17 cellular contexts compared by ENCODE assay signal in genomic region chr12:125128380-125128779, GRCh38. TPM values are rescaled to one million over a fixed set of nuclear protein-coding genes. Genes with fewer than 3 reads are reported as not detected.
DNase-seq lines count a peak whose midpoint lies in the region; ATAC-seq and TF ChIP-seq lines count a peak whose summit lies in the region.
"Had no signal": no experiment of that assay in that cellular context is flagged by ENCODE, and none has a peak within 500 bp of the region (broad histone marks: within the 10 kb centered on the region; RNA-seq: fewer than 3 reads in every experiment).

No MANE protein-coding gene starts in this region.

- H2AFZ ChIP-seq in osteoblast (ENCODE audit: low read length) (no peak overlapping the region), mammary epithelial cell (ENCODE audit: low read depth, low read length) (no peak overlapping the region), H9 (ENCODE audit: low read length) (no peak overlapping the region)
- H2AFZ ChIP-seq: GM23248 had no signal

- H3K36me3 Mint-ChIP-seq in T-helper 17 cell (ENCODE audit: low read depth) (no peaks in the 10 kb centered on the region), H9 (ENCODE audit: insufficient read depth in 1 of 3, low read depth in 3 of 3) (peaks cover 14 to 46% (median 38%) of the 10 kb centered on the region in 3 experiments)

- H2BK15ac ChIP-seq in H9 (ENCODE audit: low read depth, low read length) = no peak overlapping the region

- H3K27ac ChIP-seq in left ventricle myocardium inferior (replicated peaks) (peak overlapping the region; percentile 76), caudate nucleus (ENCODE audit: low read depth, low read length) (peak overlapping the region; percentile 80), osteoblast (ENCODE audit: low read depth, low read length) (no peak overlapping the region), mammary epithelial cell (ENCODE audit: insufficient read depth, low read depth, low read length) (no peak overlapping the region), H9 (ENCODE audit: insufficient read length, low read depth, low read length) (no peak overlapping the region)
- H3K27ac ChIP-seq: A549, GM23248, HL-60 had no signal

- dilution Hi-C loops in mammary epithelial cell (cut with HindIII; ENCODE audit: low sequenced_read_pairs) = no loop called here

- ATAC-seq in Right ventricle myocardium superior (ENCODE audit: poor library complexity) (no peak), T-helper 17 cell (no peak)
- ATAC-seq: A549; CD8-positive, alpha-beta T cell had no signal

- H3K36me3 ChIP-seq in left ventricle myocardium inferior (peaks cover 14% of the 10 kb centered on the region), osteoblast (ENCODE audit: insufficient read depth, low read length) (peaks cover 14% of the 10 kb centered on the region), mammary epithelial cell (ENCODE audit: insufficient read depth, low read length) (peaks cover 2% of the 10 kb centered on the region)

- H3K18ac ChIP-seq in H9 (ENCODE audit: insufficient read length, low read depth, low read length) = no peak overlapping the region

- no peak for TF ChIP-seq CTCF in left ventricle myocardium inferior (IDR thresholded peaks at IDR 0.05; ENCODE audit: borderline replicate concordance)
- TF ChIP-seq CTCF in osteoblast (IDR thresholded peaks at IDR 0.05; ENCODE audit: extremely low read depth, low read depth, low read length) = no peak
- TF ChIP-seq CTCF in mammary epithelial cell (conservative IDR thresholded peaks at IDR 0.05 in 1 of 2, IDR thresholded peaks at IDR 0.05 in 1 of 2; ENCODE audit: extremely low read depth in 1 of 2, insufficient read depth in 1 of 2, low read depth in 1 of 2, low read length in 2 of 2) = no peak
- TF ChIP-seq CTCF in H9 (conservative IDR thresholded peaks at IDR 0.05) = no peak

- no peak overlapping the region for H2BK5ac ChIP-seq in H9 (ENCODE audit: insufficient read length, low read length)

- no peak overlapping the region for H4K91ac ChIP-seq in H9 (ENCODE audit: insufficient read length, low read depth, low read length)

- no peak overlapping the region for H2BK120ac ChIP-seq in H9 (ENCODE audit: low read depth, low read length, poor library complexity, severe bottlenecking)

- no peaks in the 10 kb centered on the region for H3K27me3 Mint-ChIP-seq in T-helper 17 cell
- H3K27me3 Mint-ChIP-seq in H9 (ENCODE audit: low read depth) = no peaks in the 10 kb centered on the region

- H3K4me2 ChIP-seq in osteoblast (ENCODE audit: insufficient read depth, low read length) = no peak overlapping the region
- H3K4me2 ChIP-seq in mammary epithelial cell (ENCODE audit: insufficient read depth, low read depth, low read length) = no peak overlapping the region
- no peak overlapping the region for H3K4me2 ChIP-seq in H9 (ENCODE audit: insufficient read depth, insufficient read length, low read length)
- H3K4me2 ChIP-seq: A549 had no signal

- no peak overlapping the region for H3T11ph ChIP-seq in H9 (ENCODE audit: low read length)

- H3K23me2 ChIP-seq in H9 (ENCODE audit: insufficient read length, low read depth, low read length, poor library complexity, severe bottlenecking) = no peaks in the 10 kb centered on the region

- H4K20me1 ChIP-seq in osteoblast (ENCODE audit: insufficient read depth, low read length) = no peaks in the 10 kb centered on the region
- no peaks in the 10 kb centered on the region for H4K20me1 ChIP-seq in mammary epithelial cell (ENCODE audit: insufficient read depth, low read length)
- no peaks in the 10 kb centered on the region for H4K20me1 ChIP-seq in H9 (ENCODE audit: control insufficient read depth, insufficient read depth, insufficient read length)

- no peak overlapping the region for H3K23ac ChIP-seq in H9 (ENCODE audit: insufficient read length, low read depth, low read length)

- in situ Hi-C loops in mammary epithelial cell (cut with MboI; ENCODE audit: low sequenced_read_pairs in 2 of 2) = no loop called here

- H4K8ac ChIP-seq in H9 (replicated peaks; ENCODE audit: insufficient read length, low read depth, low read length) = no peak overlapping the region

- no peak overlapping the region for H3K14ac ChIP-seq in H9 (ENCODE audit: insufficient read depth, low read length)

- H3K4me1 ChIP-seq in left ventricle myocardium inferior (peaks cover 21% of the 10 kb centered on the region), osteoblast (ENCODE audit: insufficient read depth, low read length) (no peaks in the 10 kb centered on the region), mammary epithelial cell (ENCODE audit: insufficient read depth, low read length) (peaks cover 5% of the 10 kb centered on the region), H9 (ENCODE audit: insufficient read depth, low read length) (no peaks in the 10 kb centered on the region)
- H3K4me1 ChIP-seq: Caco-2, HAP-1 had no signal

- intact Hi-C loops in left ventricle myocardium inferior (cut with micrococcal nuclease) (no loop called here), Right ventricle myocardium superior (cut with DNase I) (no loop called here), mammary epithelial cell (cut with micrococcal nuclease) (no loop called here)

- no peak overlapping the region for H2AK5ac ChIP-seq in H9 (ENCODE audit: insufficient read length, low read length)

- no peak overlapping the region for H4K5ac ChIP-seq in H9 (ENCODE audit: insufficient read length, low read depth, low read length)

- H3K4ac ChIP-seq in H9 (ENCODE audit: low read depth, low read length) = no peak overlapping the region

- DNase-seq in left ventricle myocardium inferior = no peak
- no peak for DNase-seq in Right ventricle myocardium superior
- no peak for DNase-seq in T-helper 17 cell
- DNase-seq in caudate nucleus (lab: John Stamatoyannopoulos, UW) = peak in 1 of 61 donors; percentile 22
- peak; percentile 56 for DNase-seq in osteoblast (ENCODE audit: insufficient read length, low spot score, missing footprints)
- DNase-seq in mammary epithelial cell = no peak
- no peak for DNase-seq in H9
- no peak for DNase-seq in GM19240 (ENCODE audit: insufficient read length, low spot score)
- DNase-seq: Caco-2; CD8-positive, alpha-beta T cell; DMS53; GF-D8; GM23248 had no signal

- H3K9ac ChIP-seq in mammary epithelial cell (ENCODE audit: insufficient read depth, low read length) (no peak overlapping the region), H9 (ENCODE audit: extremely low read depth, insufficient read length, low read length) (no peak overlapping the region)
- H3K9ac ChIP-seq: GM23248 had no signal

- H3K4me1 Mint-ChIP-seq in T-helper 17 cell (peaks cover 6% of the 10 kb centered on the region), H9 (peaks cover 3 to 15% of the 10 kb centered on the region in 2 experiments)
- H3K4me1 Mint-ChIP-seq: CD14-positive monocyte had no signal

- H3K4me3 Mint-ChIP-seq in T-helper 17 cell (no peak overlapping the region), H9 (no peak overlapping the region)
- H3K4me3 Mint-ChIP-seq: CD8-positive, alpha-beta T cell had no signal

- no peaks in the 10 kb centered on the region for H3K9me3 ChIP-seq in left ventricle myocardium inferior (replicated peaks)
- H3K9me3 ChIP-seq in T-helper 17 cell (ENCODE audit: control insufficient read depth, low read length, poor library complexity, severe bottlenecking) = no peaks in the 10 kb centered on the region
- no peaks in the 10 kb centered on the region for H3K9me3 ChIP-seq in osteoblast (ENCODE audit: low read depth, low read length)
- H3K9me3 ChIP-seq in mammary epithelial cell (replicated peaks; ENCODE audit: insufficient read depth, low read length) = no peaks in the 10 kb centered on the region
- no peaks in the 10 kb centered on the region for H3K9me3 ChIP-seq in H9 (ENCODE audit: control insufficient read depth, low read depth, low read length)
- H3K9me3 ChIP-seq: A549, Caco-2, HAP-1 had no signal

- 95% methylated on average over 6 of the region's 7 CpGs for WGBS in mammary epithelial cell (ENCODE audit: low coverage, missing lambda C conversion rate)
- no CpG with 5 or more reads among the region's 7 CpGs for WGBS in H9 (ENCODE audit: extremely low coverage, insufficient read length, low lambda C conversion rate)

- no peaks in the 10 kb centered on the region for H3K79me1 ChIP-seq in H9 (ENCODE audit: insufficient read depth, low read depth, low read length, poor library complexity, severe bottlenecking)

- H3K79me2 ChIP-seq in osteoblast (ENCODE audit: insufficient read depth, low read length) (no peaks in the 10 kb centered on the region), mammary epithelial cell (ENCODE audit: insufficient read depth, low read length) (no peaks in the 10 kb centered on the region), H9 (ENCODE audit: insufficient read depth, low read length) (no peaks in the 10 kb centered on the region)

- CTCF ChIA-PET in mammary epithelial cell (lab: Charles Lee; ENCODE audit: low non-redundant PET) = no interaction called here

- no peak overlapping the region for H3K56ac ChIP-seq in H9 (ENCODE audit: insufficient read length, low read depth, low read length)

- H2BK20ac ChIP-seq in H9 (ENCODE audit: low read depth, low read length, poor library complexity, severe bottlenecking) = no peak overlapping the region

- H2BK12ac ChIP-seq in H9 (ENCODE audit: insufficient read length, low read depth, low read length) = no peak overlapping the region

- no peaks in the 10 kb centered on the region for H3K9me3 Mint-ChIP-seq in H9
- H3K9me3 Mint-ChIP-seq: CD14-positive monocyte; CD8-positive, alpha-beta T cell had no signal

- BruUV-seq in mammary epithelial cell (replicated peaks; lab: Mats Ljungman, UMichigan) = no TSS peak

- H3K27ac Mint-ChIP-seq in T-helper 17 cell (peak overlapping the region; percentile 37), H9 (peak overlapping the region in 1 of 3 experiments; percentile 65; a peak in 2 of 7 replicates)
- H3K27ac Mint-ChIP-seq: CD8-positive, alpha-beta T cell had no signal

- H3K27me3 ChIP-seq in left ventricle myocardium inferior (ENCODE audit: low read depth) (no peaks in the 10 kb centered on the region), osteoblast (ENCODE audit: insufficient read depth, low read length) (no peaks in the 10 kb centered on the region), mammary epithelial cell (ENCODE audit: insufficient read depth, low read length) (no peaks in the 10 kb centered on the region), H9 (ENCODE audit: insufficient read depth, low read length) (no peaks in the 10 kb centered on the region)

- H3K4me3 ChIP-seq in left ventricle myocardium inferior (no peak overlapping the region), osteoblast (ENCODE audit: insufficient read depth, low read length) (no peak overlapping the region), mammary epithelial cell (replicated peaks in 1 of 3; ENCODE audit: insufficient read depth in 1 of 3, low read depth in 2 of 3, low read length in 3 of 3) (no peak overlapping the region)
- H3K4me3 ChIP-seq: A549, GM23248, HAP-1 had no signal

RNA-seq across cellular contexts. Expression of gene TMEM132B, which starts 57.8 kb away (rescaled TPM):
- total RNA-seq in left ventricle myocardium inferior (4.6 TPM), Right ventricle myocardium superior (6.1 TPM), T-helper 17 cell (not detected), osteoblast (0.72 and 1.5 TPM in 2 replicates), mammary epithelial cell (under 1 TPM; under 0.01 to 0.71 TPM), H9 (2021) (4.7 and 5.5 TPM in 2 replicates)
- polyA plus RNA-seq in mammary epithelial cell = 0.42 TPM
- polyA minus RNA-seq in mammary epithelial cell = 2.0 TPM
- total RNA-seq: Caco-2; CD8-positive, alpha-beta T cell had no signal
- polyA plus RNA-seq: CD14-positive monocyte had no signal

Comparison
In these comparisons a context has a peak if more than half of its experiments do, and no peak if none do; other contexts are left out.
1. H3K27ac ChIP-seq: peak in left ventricle myocardium inferior (single experiment) and caudate nucleus (single experiment); none in osteoblast (single experiment), mammary epithelial cell (single experiment) and H9 (single experiment).